Comparison of ENCODE assay signal across 1 cellular context in genomic region chr1:229558460-229559335, GRCh38.
TF ChIP-seq lines count a peak whose summit lies in the region.

Gene ABCB10 (minus strand): TSS chr1:229558707. CDS start chr1:229558652, 55 bp downstream.

TF ChIP-seq in K562, 482 proteins besides CTCF, POLR2A, EP300 and RAD21 (continued from another document):
- peak; percentile 98 for TF ChIP-seq ARID4B (CRISPR knock-in tag; IDR thresholded peaks at IDR 0.05)
TF ChIP-seq in K562: peak in this region for 168.
